8 cellular contexts compared by ENCODE assay signal in genomic region chr13:49247722-49248432, GRCh38. TPM values are rescaled to one million over a fixed set of nuclear protein-coding genes. Genes with fewer than 3 reads are reported as not detected.
DNase-seq lines count a peak whose midpoint lies in the region; ATAC-seq, FAIRE-seq and TF ChIP-seq lines count a peak whose summit lies in the region.

Gene CDADC1, plus strand, starts transcription at chr13:49247925. Its CDS starts 113 bp downstream, at chr13:49248038.

- H3K9me3 ChIP-seq in A549 (no peaks in the 10 kb centered on the region), WERI-Rb-1 (ENCODE audit: severe bottlenecking) (no peaks in the 10 kb centered on the region), small intestine (ENCODE audit: control insufficient read depth, low read depth) (no peaks in the 10 kb centered on the region)

- peak; percentile 80 to 90 for DNase-seq in A549 (ENCODE audit: low read depth in 1 of 2, low spot score in 1 of 2)
- peak; percentile 90 for DNase-seq in NCI-H2196 (lab: John Stamatoyannopoulos, UW; ENCODE audit: unreplicated experiment)
- DNase-seq in WERI-Rb-1: peak; percentile 91
- DNase-seq in bronchial epithelial cell (ENCODE audit: low read depth): peak; percentile 89
- DNase-seq in iPS-NIHi11 (ENCODE audit: low spot score): peak; percentile 97
- peak; percentile 95 for DNase-seq in small intestine

- WGBS in A549 (ENCODE audit: missing lambda C conversion rate): under 1% methylated on average over 34 of the region's 42 CpGs
- WGBS in small intestine, 3 donors: 0% methylated on average over 42 of the region's 42 CpGs

- FAIRE-seq in A549 (lab: Jason Lieb, UNC) (no peak), bronchial epithelial cell (lab: Jason Lieb, UNC) (no peak), small intestine (lab: Jason Lieb, UNC) (no peak)

- H3K4me3 ChIP-seq in A549 (peak within 1 kb of the TSS; percentile 82), WERI-Rb-1 (ENCODE audit: low read depth, low read length) (peak within 1 kb of the TSS; percentile 59), bronchial epithelial cell (ENCODE audit: low read depth, low read length) (peak within 1 kb of the TSS; percentile 82), small intestine (ENCODE audit: low read depth in 1 of 2, low read length in 2 of 2) (peak within 1 kb of the TSS; percentile 65 to 84)

- POLR2A ChIA-PET in A549 (lab: Yijun Ruan, JAX): interaction anchor here (0.5 to 1.6 kb wide), 3 partner anchors 28 to 392 kb away, joined by 3 to 7 read pairs (median 6); partner anchors contain the start of genes CAB39L, MLNR and SETDB2

- TF ChIP-seq CTCF in A549 (IDR thresholded peaks at IDR 0.05) (no peak), WERI-Rb-1 (IDR thresholded peaks at IDR 0.05; ENCODE audit: low read depth, low read length) (no peak), bronchial epithelial cell (IDR thresholded peaks at IDR 0.05; ENCODE audit: insufficient read depth, low read length, severe bottlenecking) (peak; percentile 4)

- peak; percentile 69 for TF ChIP-seq POLR2A in A549 (IDR thresholded peaks at IDR 0.05; ENCODE audit: low read length)

- H3K27ac ChIP-seq in A549 (peak within 1 kb of the TSS; percentile 75 to 91), WERI-Rb-1 (peak within 1 kb of the TSS; percentile 70), small intestine (ENCODE audit: low read depth in 1 of 2, low read length in 1 of 2) (peak within 1 kb of the TSS; percentile 61 to 96)

- CTCF ChIA-PET in A549 (lab: Yijun Ruan, JAX): interaction anchor here (0.8 to 1.9 kb wide), 8 partner anchors 9 to 359 kb away, joined by 3 to 7 read pairs (median 4); no protein-coding TSS in a partner anchor

- peak within 1 kb of the TSS; percentile 97 for H3K4me2 ChIP-seq in A549

- TF ChIP-seq RAD21 in A549 (conservative IDR thresholded peaks at IDR 0.05 in 1 of 2, IDR thresholded peaks at IDR 0.05 in 1 of 2): no peak

- 0 out of 3 replicates have a peak, but pooled peaks cover 3% of the 10 kb centered on the region for H3K4me1 ChIP-seq in A549
- peaks cover 0 to 3% of the 10 kb centered on the region in 2 donors for H3K4me1 ChIP-seq in small intestine (ENCODE audit: control insufficient read depth in 2 of 2, insufficient read depth in 1 of 2, low read depth in 1 of 2, low read length in 1 of 2)

- no peaks in the 10 kb centered on the region for H3K36me3 ChIP-seq in WERI-Rb-1
- no peaks in the 10 kb centered on the region for H3K36me3 ChIP-seq in bronchial epithelial cell (ENCODE audit: control insufficient read depth, insufficient read depth, low read length)
- peaks cover 0 to 2% of the 10 kb centered on the region in 2 donors for H3K36me3 ChIP-seq in small intestine (ENCODE audit: control insufficient read depth in 2 of 2, insufficient read depth in 2 of 2, low read length in 2 of 2)

- peak; percentile 96 for ATAC-seq in A549
- ATAC-seq in GM18858 (IDR thresholded peaks at IDR 0.05; ENCODE audit: unreplicated experiment): peak; percentile 93
- ATAC-seq in HG03097 (IDR thresholded peaks at IDR 0.05; ENCODE audit: low FRiP score, unreplicated experiment): peak; percentile 88

- no peaks in the 10 kb centered on the region for H3K27me3 ChIP-seq in WERI-Rb-1 (ENCODE audit: insufficient read depth, low read depth, severe bottlenecking)
- H3K27me3 ChIP-seq in bronchial epithelial cell (ENCODE audit: control insufficient read depth, insufficient read depth, low read length): no peaks in the 10 kb centered on the region
- no peaks in the 10 kb centered on the region for H3K27me3 ChIP-seq in small intestine (ENCODE audit: control insufficient read depth in 2 of 2, insufficient read depth in 2 of 2, low read length in 2 of 2)

- no peak for TF ChIP-seq EP300 in A549 (IDR thresholded peaks at IDR 0.05)

TF ChIP-seq in A549, 52 proteins besides CTCF, POLR2A, EP300 and RAD21 (continues in another document):
- TF ChIP-seq NFE2L2 (conservative IDR thresholded peaks at IDR 0.05; ENCODE audit: low read length) (no peak), RFX5 (IDR thresholded peaks at IDR 0.05) (no peak), BHLHE40 (IDR thresholded peaks at IDR 0.05; ENCODE audit: low read depth, low read length) (no peak), EHMT2 (IDR thresholded peaks at IDR 0.05; ENCODE audit: low read depth) (no peak), HES2 (IDR thresholded peaks at IDR 0.05) (no peak), NR3C1 (IDR thresholded peaks at IDR 0.05) (no peak), USF2 (IDR thresholded peaks at IDR 0.05) (no peak), KDM5A (IDR thresholded peaks at IDR 0.05) (peak; percentile 52; the same call in 1 of the 2 replicates), PHF8 (IDR thresholded peaks at IDR 0.05; ENCODE audit: borderline replicate concordance, low read depth) (peak; percentile 60; the same call in 1 of the 2 replicates), ELK1 (IDR thresholded peaks at IDR 0.05; ENCODE audit: low read depth, low read length) (no peak), FOSL2 (IDR thresholded peaks at IDR 0.05) (no peak), FOSL2 (CRISPR knock-in tag; IDR thresholded peaks at IDR 0.05) (peak; percentile 49), SREBF2 (IDR thresholded peaks at IDR 0.05) (no peak), E2F6 (IDR thresholded peaks at IDR 0.05; ENCODE audit: borderline replicate concordance, low read depth) (no peak), CHD2 (IDR thresholded peaks at IDR 0.05; ENCODE audit: low read length, partially characterized antibody) (no peak), HDAC2 (IDR thresholded peaks at IDR 0.05) (no peak), HOXB5 (CRISPR knock-in tag; IDR thresholded peaks at IDR 0.05) (no peak), ZC3H11A (IDR thresholded peaks at IDR 0.05) (no peak), POLR2AphosphoS2 (conservative IDR thresholded peaks at IDR 0.05; ENCODE audit: low read length) (no peak), JUNB (IDR thresholded peaks at IDR 0.05) (no peak), EHF (CRISPR knock-in tag; IDR thresholded peaks at IDR 0.05) (no peak), ZFP36 (IDR thresholded peaks at IDR 0.05; ENCODE audit: borderline replicate concordance, partially characterized antibody) (no peak), CHD4 (IDR thresholded peaks at IDR 0.05; ENCODE audit: borderline replicate concordance) (no peak), KDM1A (IDR thresholded peaks at IDR 0.05; ENCODE audit: low read depth) (no peak), HEYL (CRISPR knock-in tag; IDR thresholded peaks at IDR 0.05) (no peak), CBX8 (IDR thresholded peaks at IDR 0.05) (no peak), ATOH8 (CRISPR knock-in tag; IDR thresholded peaks at IDR 0.05; ENCODE audit: low read depth) (no peak), MAX (IDR thresholded peaks at IDR 0.05) (peak; percentile 6; the same call in 1 of the 2 replicates), CEBPB (IDR thresholded peaks at IDR 0.05) (no peak), HOXA7 (CRISPR knock-in tag; IDR thresholded peaks at IDR 0.05) (no peak)

RNA-seq across cellular contexts. Expression of gene CDADC1, which starts in this region (rescaled TPM):
- polyA plus RNA-seq in A549 (2011; rRNA removed): 5.6 and 9.6 TPM in 2 replicates
- polyA plus RNA-seq in A549 (2012; cell fraction: cytosol; rRNA removed): 2.7 TPM in 2 replicates
- 0.58 and 1.2 TPM in 2 replicates for polyA plus RNA-seq in A549 (2012; cell fraction: nucleus; rRNA removed)
- polyA plus RNA-seq in A549 (2017; fragmentation: RNase III; extraction: RNeasy Plus Mini Kit Qiagen cat#74134 plus additional on column Dnase treatment): 3.8 to 5.2 TPM (median 4.3 TPM) in 3 replicates
- polyA minus RNA-seq in A549 (2011; rRNA and poly(A)+ RNA removed): 0.95 and 1.9 TPM in 2 replicates
- total RNA-seq in bronchial epithelial cell: 5.9 and 6.6 TPM in 2 replicates
- 1 to 10 TPM; 3.2 to 4.3 (median 3.4) TPM for polyA plus RNA-seq in small intestine

Comparison
In these comparisons a context has a peak if more than half of its experiments do, and no peak if none do; other contexts are left out.
1. Peak in every context shown above with its lines: DNase-seq, ATAC-seq, H3K4me3 ChIP-seq and H3K27ac ChIP-seq.